In the genomic region with DNA sequence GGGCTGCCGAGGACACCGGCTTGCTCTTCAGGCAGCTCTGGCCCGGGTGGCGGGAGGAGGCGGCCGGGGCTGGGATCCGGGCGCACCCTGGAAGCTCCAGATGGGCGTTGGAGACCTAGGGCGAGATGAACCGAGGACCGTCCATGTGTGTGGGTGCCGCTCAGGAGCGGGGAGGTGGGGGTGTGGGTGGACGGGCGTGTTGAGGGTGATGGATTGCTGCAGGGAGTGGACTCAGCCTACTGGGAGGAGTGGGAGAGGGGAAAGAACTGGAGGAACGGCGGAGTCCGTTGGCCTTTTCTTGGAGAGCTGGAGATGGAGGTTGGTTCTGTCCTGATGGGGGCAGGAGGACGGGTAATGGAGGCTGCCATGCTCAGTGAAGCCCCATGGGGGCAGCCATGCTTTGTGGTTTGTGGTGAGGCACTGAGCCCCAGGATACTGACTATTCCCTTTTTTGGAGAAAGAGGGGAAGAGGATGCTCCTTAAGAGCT, we compare ENCODE assay signal across 8 cellular contexts. TPM values are rescaled to one million over a fixed set of nuclear protein-coding genes. Genes with fewer than 3 reads are reported as not detected.
DNase-seq lines count a peak whose midpoint lies in the region; ATAC-seq and TF ChIP-seq lines count a peak whose summit lies in the region.

No MANE protein-coding gene starts in this region.

- 74% methylated on average over 16 of the region's 20 CpGs for WGBS in hepatocyte (ENCODE audit: low lambda C conversion rate, missing lambda C conversion rate)
- 76% methylated on average over 20 of the region's 20 CpGs for WGBS in smooth muscle cell (ENCODE audit: low lambda C conversion rate)

- no peaks in the 10 kb centered on the region for H3K36me3 ChIP-seq in hepatocyte (replicated peaks; ENCODE audit: insufficient read depth, low read depth)
- H3K36me3 ChIP-seq in smooth muscle cell (ENCODE audit: low read depth) = no peaks in the 10 kb centered on the region

- H3K27ac ChIP-seq in hepatocyte (no peak overlapping the region), smooth muscle cell (ENCODE audit: low read depth) (no peak overlapping the region)

- peak in 1 of 2 donors; percentile 7 for ATAC-seq in activated T-cell treated with anti-CD3 and anti-CD28 coated beads, Interleukin-2, amount 50 U/mL, for 4 hours
- ATAC-seq in HG03460 (IDR thresholded peaks at IDR 0.05; ENCODE audit: unreplicated experiment) = no peak
- ATAC-seq in GM19328 (IDR thresholded peaks at IDR 0.05; ENCODE audit: unreplicated experiment) = no peak

- H3K4me3 Mint-ChIP-seq in activated T-cell treated with anti-CD3 and anti-CD28 coated beads, Interleukin-2, amount 50 U/mL, for 4 hours = peak overlapping the region; percentile 60

- H4K20me1 ChIP-seq in hepatocyte (ENCODE audit: insufficient read depth, poor library complexity, severe bottlenecking) (no peaks in the 10 kb centered on the region), smooth muscle cell (ENCODE audit: low read depth) (peaks cover 6% of the 10 kb centered on the region)

- no peaks in the 10 kb centered on the region for H3K9me3 ChIP-seq in hepatocyte (ENCODE audit: low read depth)
- no peaks in the 10 kb centered on the region for H3K9me3 ChIP-seq in smooth muscle cell (replicated peaks; ENCODE audit: low read depth)

- H3K4me2 ChIP-seq in hepatocyte (no peak overlapping the region), smooth muscle cell (no peak overlapping the region)

- H3K9me2 ChIP-seq in hepatocyte (replicated peaks; ENCODE audit: insufficient read depth) = no peaks in the 10 kb centered on the region

- H3K27me3 Mint-ChIP-seq in activated T-cell treated with anti-CD3 and anti-CD28 coated beads, Interleukin-2, amount 50 U/mL, for 4 hours (ENCODE audit: low read depth) = peaks cover 32% of the 10 kb centered on the region

- no peaks in the 10 kb centered on the region for H3K79me2 ChIP-seq in hepatocyte
- H3K79me2 ChIP-seq in smooth muscle cell (ENCODE audit: low read depth) = no peaks in the 10 kb centered on the region

- H3K9me3 Mint-ChIP-seq in activated T-cell treated with anti-CD3 and anti-CD28 coated beads, Interleukin-2, amount 50 U/mL, for 4 hours = no peaks in the 10 kb centered on the region

- no peak overlapping the region for H2AFZ ChIP-seq in hepatocyte
- H2AFZ ChIP-seq in smooth muscle cell (ENCODE audit: low read depth) = no peak overlapping the region

- peak; percentile 35 to 56 for DNase-seq in NCI-H524 (lab: John Stamatoyannopoulos, UW)
- DNase-seq in NCI-H524 treated with DMSO at 0.1 percent for 48 hours (lab: John Stamatoyannopoulos, UW) = no peak
- peak; percentile 60 for DNase-seq in HuH-7 (ENCODE audit: low spot score)
- peak; percentile 5 for DNase-seq in activated T-cell treated with anti-CD3 and anti-CD28 coated beads, Interleukin-2, amount 50 U/mL, for 4 hours
- peak; percentile 26 for DNase-seq in hepatocyte (ENCODE audit: low spot score)
- DNase-seq in smooth muscle cell (lab: John Stamatoyannopoulos, UW; ENCODE audit: unreplicated experiment) = no peak

- H3K4me3 ChIP-seq in hepatocyte (no peak overlapping the region), smooth muscle cell (no peak overlapping the region)

- no peaks in the 10 kb centered on the region for H3K4me1 ChIP-seq in hepatocyte (ENCODE audit: insufficient read depth)
- H3K4me1 ChIP-seq in smooth muscle cell (ENCODE audit: low read depth) = no peaks in the 10 kb centered on the region

- peak; percentile 33 for TF ChIP-seq CTCF in hepatocyte (IDR thresholded peaks at IDR 0.05; ENCODE audit: poor library complexity)
- peak; percentile 19 for TF ChIP-seq CTCF in smooth muscle cell (IDR thresholded peaks at IDR 0.05; ENCODE audit: borderline replicate concordance, insufficient read depth, poor library complexity, severe bottlenecking)

- H3K4me1 Mint-ChIP-seq in activated T-cell treated with anti-CD3 and anti-CD28 coated beads, Interleukin-2, amount 50 U/mL, for 4 hours (ENCODE audit: low read depth) = peaks cover 14% of the 10 kb centered on the region

- no peaks in the 10 kb centered on the region for H3F3A ChIP-seq in smooth muscle cell (ENCODE audit: low read depth)

- H3K36me3 Mint-ChIP-seq in activated T-cell treated with anti-CD3 and anti-CD28 coated beads, Interleukin-2, amount 50 U/mL, for 4 hours (ENCODE audit: insufficient read depth) = peaks cover 3% of the 10 kb centered on the region

- no peak overlapping the region for H3K9ac ChIP-seq in smooth muscle cell (ENCODE audit: low read depth)

- peaks cover 59% of the 10 kb centered on the region for H3K27me3 ChIP-seq in hepatocyte
- H3K27me3 ChIP-seq in smooth muscle cell (ENCODE audit: low read depth) = peaks cover 48% of the 10 kb centered on the region

RNA-seq across cellular contexts. Expression of gene HIF1AN, which starts 27.1 kb away (rescaled TPM):
- total RNA-seq in activated T-cell treated with anti-CD3 and anti-CD28 coated beads, Interleukin-2, amount 50 U/mL, for 4 hours = 10 to 100 TPM; 42.8 to 52.6 (median 48.7) TPM
- total RNA-seq in hepatocyte (13.7 and 15.5 TPM in 2 replicates), smooth muscle cell (12.4 and 22.7 TPM in 2 replicates)
- polyA plus RNA-seq in hepatocyte (32.1 and 36.0 TPM in 2 replicates), smooth muscle cell (28.1 and 31.6 TPM in 2 replicates)

RNA-seq across cellular contexts. Expression of gene NDUFB8, which starts 33.2 kb away (rescaled TPM):
- total RNA-seq in activated T-cell treated with anti-CD3 and anti-CD28 coated beads, Interleukin-2, amount 50 U/mL, for 4 hours = 100 to 1,000 TPM; 261 to 286 (median 280) TPM
- total RNA-seq in hepatocyte (124 and 146 TPM in 2 replicates), smooth muscle cell (121 and 128 TPM in 2 replicates)
- polyA plus RNA-seq in hepatocyte (350 and 355 TPM in 2 replicates), smooth muscle cell (400 and 430 TPM in 2 replicates)

RNA-seq across cellular contexts. Expression of gene SEC31B, which starts 43.2 kb away (rescaled TPM):
- total RNA-seq in activated T-cell treated with anti-CD3 and anti-CD28 coated beads, Interleukin-2, amount 50 U/mL, for 4 hours = 1 to 10 TPM; 6.2 to 7.6 (median 6.9) TPM
- total RNA-seq in hepatocyte (2.3 and 5.4 TPM in 2 replicates), smooth muscle cell (2.3 and 4.5 TPM in 2 replicates)
- polyA plus RNA-seq in hepatocyte (7.7 and 13.2 TPM in 2 replicates), smooth muscle cell (6.3 and 8.5 TPM in 2 replicates)

Comparison
In these comparisons a context has a peak if more than half of its experiments do, and no peak if none do; other contexts are left out.
1. DNase-seq: peak in NCI-H524 (2 of 2), HuH-7 (single experiment), activated T-cell treated with anti-CD3 and anti-CD28 coated beads, Interleukin-2, amount 50 U/mL, for 4 hours (single experiment) and hepatocyte (single experiment); none in NCI-H524 treated with DMSO at 0.1 percent for 48 hours (single experiment) and smooth muscle cell (single experiment).